ENCODE assay signal across 8 cellular contexts in genomic region chr12:76183459-76184186, GRCh38.
A peak's percentile ranks its signal among the peaks of the same experiment; 100 is the strongest.
DNase-seq lines count a peak whose midpoint lies in the region; ATAC-seq lines count a peak whose summit lies in the region.

No MANE protein-coding gene starts in this region.

- H3K4me2 ChIP-seq in BLaER1 treated with 17β-estradiol and CSF1 and Interleukin-3, amounts not matched to agents 10 nM and 100 nM = peak overlapping the region in 6 of 11 experiments; percentile 2 to 52 (median 26); a peak in 9 of 22 replicates

- H3K4me3 ChIP-seq in BLaER1 treated with 17β-estradiol and CSF1 and Interleukin-3, amounts not matched to agents 10 nM and 100 nM = no peak overlapping the region
- no peak overlapping the region for H3K4me3 ChIP-seq in aorta (ENCODE audit: low read length in 2 of 2)

- peaks cover 0 to 24% (median 11%) of the 10 kb centered on the region in 10 experiments; a peak in 10 of 20 replicates for H3K4me1 ChIP-seq in BLaER1 treated with 17β-estradiol and CSF1 and Interleukin-3, amounts not matched to agents 10 nM and 100 nM
- no peaks in the 10 kb centered on the region for H3K4me1 ChIP-seq in aorta (ENCODE audit: control insufficient read depth in 1 of 2, insufficient read depth in 2 of 2, low read length in 2 of 2)

- H3K36me3 ChIP-seq in BLaER1 treated with 17β-estradiol and CSF1 and Interleukin-3, amounts not matched to agents 10 nM and 100 nM = no peaks in the 10 kb centered on the region
- no peaks in the 10 kb centered on the region for H3K36me3 ChIP-seq in aorta (ENCODE audit: control insufficient read depth in 1 of 2, insufficient read depth in 2 of 2, low read length in 1 of 2)

- ATAC-seq in GM19395 (IDR thresholded peaks at IDR 0.05; ENCODE audit: unreplicated experiment) (peak; percentile 96), HG03196 (IDR thresholded peaks at IDR 0.05; ENCODE audit: unreplicated experiment) (peak; percentile 82), aorta (ENCODE audit: low FRiP score) (peak; percentile 38)

- no peak overlapping the region for H3K9ac ChIP-seq in BLaER1 treated with 17β-estradiol and CSF1 and Interleukin-3, amounts not matched to agents 10 nM and 100 nM

- WGBS in aorta, 2 donors = 17 to 19% methylated on average over 4 of the region's 4 CpGs

- no peaks in the 10 kb centered on the region for H3K9me3 ChIP-seq in BLaER1 treated with 17β-estradiol and CSF1 and Interleukin-3, amounts not matched to agents 10 nM and 100 nM (replicated peaks in 1 of 11)
- H3K9me3 ChIP-seq in aorta (ENCODE audit: control insufficient read depth, low read length) = peaks cover 2% of the 10 kb centered on the region

- peak; percentile 16 to 65 for DNase-seq in activated CD4-positive, alpha-beta T cell treated with anti-CD3 and anti-CD28 coated beads, Interleukin-2, amount 50 U/mL, for 24 hours (ENCODE audit: low read depth in 1 of 2, low spot score in 1 of 2)
- peak; percentile 97 for DNase-seq in iris pigment epithelial cell (ENCODE audit: low read depth)
- DNase-seq in aorta = peak in 1 of 2 donors; percentile 55
- DNase-seq in NCI-H146 treated with DMSO at 0.1 percent for 48 hours (lab: John Stamatoyannopoulos, UW; ENCODE audit: unreplicated experiment) = no peak
- no peak for DNase-seq in midbrain (lab: John Stamatoyannopoulos, UW)

- H3K27me3 ChIP-seq in BLaER1 treated with 17β-estradiol and CSF1 and Interleukin-3, amounts not matched to agents 10 nM and 100 nM = no peaks in the 10 kb centered on the region
- no peaks in the 10 kb centered on the region for H3K27me3 ChIP-seq in aorta (ENCODE audit: control insufficient read depth in 1 of 2, insufficient read depth in 2 of 2, low read length in 1 of 2)

- intact Hi-C loops in aorta (cut with DNase I) = no loop called here

- H4K20me1 ChIP-seq in BLaER1 treated with 17β-estradiol and CSF1 and Interleukin-3, amounts not matched to agents 10 nM and 100 nM = no peaks in the 10 kb centered on the region

- H3K27ac ChIP-seq in BLaER1 treated with 17β-estradiol and CSF1 and Interleukin-3, amounts not matched to agents 10 nM and 100 nM = peak overlapping the region in 2 of 11 experiments; percentile 3 to 25; a peak in 2 of 22 replicates
- no peak overlapping the region for H3K27ac ChIP-seq in aorta (ENCODE audit: low read depth in 1 of 2, low read length in 2 of 2)

Comparison
In these comparisons a context has a peak if more than half of its experiments do, and no peak if none do; other contexts are left out.
1. ATAC-seq: peak in every context shown above with its lines; median percentile 96 in GM19395; 82 in HG03196; 38 in aorta.
2. DNase-seq: peak in activated CD4-positive, alpha-beta T cell treated with anti-CD3 and anti-CD28 coated beads, Interleukin-2, amount 50 U/mL, for 24 hours (2 of 2) and iris pigment epithelial cell (single experiment); none in NCI-H146 treated with DMSO at 0.1 percent for 48 hours (single experiment) and midbrain (single experiment).